8 cellular contexts compared by ENCODE assay signal in genomic region chr1:71049951-71050598, GRCh38. TPM values are rescaled to one million over a fixed set of nuclear protein-coding genes. Genes with fewer than 3 reads are reported as not detected.
DNase-seq lines count a peak whose midpoint lies in the region; ATAC-seq, FAIRE-seq and TF ChIP-seq lines count a peak whose summit lies in the region.

No MANE protein-coding gene starts in this region.

- H3K4me1 Mint-ChIP-seq in stimulated activated effector memory CD8-positive, alpha-beta T cell treated with anti-CD3 and anti-CD28 coated beads, Interleukin-12 subunit alpha, Interleukin-12 subunit beta, amount 100 ng/mL, for 72 hours, result peaks cover 13% of the 10 kb centered on the region

- 0% methylated on average over 1 of the region's 1 CpG for WGBS in K562 (ENCODE audit: insufficient coverage, low coverage, missing lambda C conversion rate)

- H3K4me3 ChIP-seq in HL-60 (replicated peaks; ENCODE audit: insufficient read depth, low read length), result no peak overlapping the region
- no peak overlapping the region for H3K4me3 ChIP-seq in K562

- no peaks in the 10 kb centered on the region for H3K9me3 ChIP-seq in K562 (replicated peaks; ENCODE audit: control insufficient read depth, insufficient read depth, low read depth, low read length)

- no peak overlapping the region for H2AFZ ChIP-seq in K562 (ENCODE audit: low read depth, low read length)

- ATAC-seq in GM21447 (IDR thresholded peaks at IDR 0.05; ENCODE audit: unreplicated experiment) (peak; percentile 55), K562 (no peak)
- ATAC-seq in stimulated activated effector memory CD8-positive, alpha-beta T cell treated with anti-CD3 and anti-CD28 coated beads, Interleukin-12 subunit alpha, Interleukin-12 subunit beta, amount 100 ng/mL, for 72 hours, result peak; percentile 58

- in situ Hi-C loops in K562 (cut with MboI), result loop anchor here (5.0 kb wide), 2 partner anchors 368 to 523 kb away; no protein-coding TSS in a partner anchor

- H3K27me3 ChIP-seq in HL-60 (ENCODE audit: insufficient read depth, poor library complexity, severe bottlenecking) (peaks cover 28% of the 10 kb centered on the region), K562 (ENCODE audit: control insufficient read depth in 2 of 2, insufficient read depth in 2 of 2, low read length in 2 of 2) (no peaks in the 10 kb centered on the region; a peak in 1 of 5 replicates)

- no peak for TF ChIP-seq EP300 in K562 (IDR thresholded peaks at IDR 0.05; ENCODE audit: low read length)

- TF ChIP-seq CTCF in HL-60 (IDR thresholded peaks at IDR 0.05; ENCODE audit: insufficient read depth, low read length) (peak; percentile 71), K562 (IDR thresholded peaks at IDR 0.05 in 2 of 3, conservative IDR thresholded peaks at IDR 0.05 in 1 of 3; ENCODE audit: insufficient read depth in 2 of 3, low read depth in 1 of 3, low read length in 3 of 3) (peak; percentile 59 to 89 (median 70); a peak in 5 of 6 replicates)

- CTCF ChIA-PET in K562 (lab: Yijun Ruan, JAX; ENCODE audit: low intra/inter-chr PET ratio), result interaction anchor here (0.9 to 1.6 kb wide), 5 partner anchors 80 to 521 kb away, joined by 3 to 10 read pairs (median 5); no protein-coding TSS in a partner anchor

- no peaks in the 10 kb centered on the region for H3K36me3 ChIP-seq in K562 (ENCODE audit: control insufficient read depth, insufficient read depth, low read length)

- no peaks in the 10 kb centered on the region for H3K9me3 Mint-ChIP-seq in stimulated activated effector memory CD8-positive, alpha-beta T cell treated with anti-CD3 and anti-CD28 coated beads, Interleukin-12 subunit alpha, Interleukin-12 subunit beta, amount 100 ng/mL, for 72 hours

- POLR2A ChIA-PET in K562 (lab: Yijun Ruan, JAX), result no interaction called here

- peak; percentile 95 to 97 for TF ChIP-seq RAD21 in K562 (CRISPR knock-in tag; conservative IDR thresholded peaks at IDR 0.05 in 1 of 2, IDR thresholded peaks at IDR 0.05 in 1 of 2)

- H3K36me3 Mint-ChIP-seq in stimulated activated effector memory CD8-positive, alpha-beta T cell treated with anti-CD3 and anti-CD28 coated beads, Interleukin-12 subunit alpha, Interleukin-12 subunit beta, amount 100 ng/mL, for 72 hours, result no peaks in the 10 kb centered on the region

- BruUV-seq in K562 (replicated peaks; lab: Mats Ljungman, UMichigan), result no TSS peak

- FAIRE-seq in K562 (lab: Jason Lieb, UNC), result peak; percentile 91

- no peak overlapping the region for H3K9ac ChIP-seq in K562 (ENCODE audit: insufficient read depth in 1 of 2, low read depth in 2 of 2, low read length in 2 of 2)

- no peak overlapping the region for H3K27ac ChIP-seq in HL-60 (replicated peaks)
- H3K27ac ChIP-seq in K562 (ENCODE audit: extremely low read depth, low read depth, low read length), result no peak overlapping the region

- peaks cover 22% of the 10 kb centered on the region for H3K79me2 ChIP-seq in K562 (ENCODE audit: control insufficient read depth, insufficient read depth, low read length)

- no peaks in the 10 kb centered on the region for H3K9me1 ChIP-seq in K562 (ENCODE audit: control insufficient read depth, insufficient read depth, low read length)

- peak; percentile 72 for DNase-seq in ELR (ENCODE audit: low read depth)
- DNase-seq in HL-60 (ENCODE audit: low read depth in 1 of 2, low spot score in 1 of 2), result peak; percentile 28 to 44
- DNase-seq in NCI-H69 (lab: John Stamatoyannopoulos, UW), result peak; percentile 76
- DNase-seq in K562 (ENCODE audit: extremely low read depth in 1 of 4, low spot score in 3 of 4), result peak; percentile 43 to 82 (median 58)
- DNase-seq in iPS-NIHi11 (ENCODE audit: low spot score), result peak; percentile 58
- DNase-seq in stimulated activated effector memory CD8-positive, alpha-beta T cell treated with anti-CD3 and anti-CD28 coated beads, Interleukin-12 subunit alpha, Interleukin-12 subunit beta, amount 100 ng/mL, for 72 hours (ENCODE audit: low spot score in 2 of 2), result no peak
- DNase-seq in posterior cingulate gyrus, result no peak

- no peak overlapping the region for H3K27ac Mint-ChIP-seq in stimulated activated effector memory CD8-positive, alpha-beta T cell treated with anti-CD3 and anti-CD28 coated beads, Interleukin-12 subunit alpha, Interleukin-12 subunit beta, amount 100 ng/mL, for 72 hours

- intact Hi-C loops in K562 (cut with micrococcal nuclease), result loop anchor here (1.0 to 10.0 kb wide), 7 partner anchors 80 to 918 kb away; no protein-coding TSS in a partner anchor
- intact Hi-C loops in posterior cingulate gyrus (cut with DNase I), result loop anchor here (2.0 kb wide), 2 partner anchors 365 to 521 kb away; no protein-coding TSS in a partner anchor

- TF ChIP-seq POLR2A in K562 (conservative IDR thresholded peaks at IDR 0.05), result no peak

- peaks cover 4 to 23% of the 10 kb centered on the region in 2 experiments; a peak in 4 of 5 replicates for H3K4me1 ChIP-seq in K562 (replicated peaks in 1 of 2; ENCODE audit: control insufficient read depth in 2 of 2, insufficient read depth in 2 of 2, low read length in 2 of 2)

- no peak overlapping the region for H3K4me3 Mint-ChIP-seq in stimulated activated effector memory CD8-positive, alpha-beta T cell treated with anti-CD3 and anti-CD28 coated beads, Interleukin-12 subunit alpha, Interleukin-12 subunit beta, amount 100 ng/mL, for 72 hours

- no peak overlapping the region for H3K4me2 ChIP-seq in K562 (ENCODE audit: insufficient read depth, low read length)

- H4K20me1 ChIP-seq in K562 (replicated peaks; ENCODE audit: control insufficient read depth, insufficient read depth, low read length), result no peaks in the 10 kb centered on the region

TF ChIP-seq in K562, 482 proteins besides CTCF, POLR2A, EP300 and RAD21 (continues in another document):
- TF ChIP-seq GATAD2A (IDR thresholded peaks at IDR 0.05), result 0 out of 2 replicates have a peak, but pooled peaks have one; percentile 66
- TF ChIP-seq CC2D1A (IDR thresholded peaks at IDR 0.05), result 0 out of 2 replicates have a peak, but pooled peaks have one; percentile 41
- TF ChIP-seq RBM39 (optimal IDR thresholded peaks at IDR 0.05; ENCODE audit: low read depth, low read length), result no peak
- 0 out of 2 replicates have a peak, but pooled peaks have one; percentile 58 for TF ChIP-seq HMBOX1 (IDR thresholded peaks at IDR 0.05)
- TF ChIP-seq ARID2 (IDR thresholded peaks at IDR 0.05), result 0 out of 2 replicates have a peak, but pooled peaks have one; percentile 26
- 0 out of 2 replicates have a peak, but pooled peaks have one; percentile 49 for TF ChIP-seq SMC3 (conservative IDR thresholded peaks at IDR 0.05; ENCODE audit: insufficient read depth, low read depth, low read length)

RNA-seq across cellular contexts. Expression of gene PTGER3, which starts 2.5 kb away (rescaled TPM):
- 14.8 and 15.1 TPM in 2 replicates for total RNA-seq in K562 (2011; cell fraction: chromatin; rRNA removed; ENCODE audit: low replicate concordance)
- 13.7 and 16.2 TPM in 2 replicates for total RNA-seq in K562 (2011; cell fraction: nucleolus; rRNA removed)
- total RNA-seq in K562 (2011; cell fraction: nucleoplasm; rRNA removed), result 13.1 and 24.9 TPM in 2 replicates
- total RNA-seq in K562 (2014; rRNA removed) (14.2 and 26.2 TPM in 2 replicates), K562 (2014; rRNA removed; fragmentation: Illumina TruSeq; extraction: Trizol) (19.0 and 19.2 TPM in 2 replicates), K562 (2015; rRNA removed; fragmentation: Illumina TruSeq; extraction: Trizol) (18.4 and 20.0 TPM in 2 replicates), K562 (2021) (28.5 and 33.3 TPM in 2 replicates)
- polyA plus RNA-seq in K562 (2011; rRNA removed) (3.2 and 4.5 TPM in 2 replicates), K562 (2014; fragmentation: Illumina TruSeq; extraction: Trizol) (11.6 and 14.6 TPM in 2 replicates), K562 (2014; fragmentation: Nextera tagmentation; extraction: Ambion mirVana) (1 to 10 TPM; 3.8 to 5.1 TPM), K562 (2014; rRNA removed) (9.7 and 17.7 TPM in 2 replicates)
- polyA plus RNA-seq in K562 (2011; cell fraction: cytosol; rRNA removed), result 3.3 and 10.5 TPM in 2 replicates
- polyA plus RNA-seq in K562 (2011; cell fraction: nucleus; rRNA removed), result 4.9 and 8.3 TPM in 2 replicates
- polyA plus RNA-seq in K562 (2012), result 15.2 and 16.0 TPM in 2 replicates
- 5.3 and 6.0 TPM in 2 replicates for polyA minus RNA-seq in K562 (2011; rRNA and poly(A)+ RNA removed)
- polyA minus RNA-seq in K562 (2011; cell fraction: cytosol; rRNA and poly(A)+ RNA removed), result 5.9 and 7.3 TPM in 2 replicates
- polyA minus RNA-seq in K562 (2011; cell fraction: nucleus; rRNA and poly(A)+ RNA removed), result 8.1 and 9.1 TPM in 2 replicates

RNA-seq across cellular contexts. Expression of gene ZRANB2, which starts 30.8 kb away (rescaled TPM):
- 82.9 and 341 TPM in 2 replicates for total RNA-seq in K562 (2011; cell fraction: chromatin; rRNA removed; ENCODE audit: low replicate concordance)
- total RNA-seq in K562 (2011; cell fraction: nucleolus; rRNA removed), result 32.4 and 47.8 TPM in 2 replicates
- total RNA-seq in K562 (2011; cell fraction: nucleoplasm; rRNA removed), result 107 and 212 TPM in 2 replicates
- total RNA-seq in K562 (2014; rRNA removed) (80.8 and 86.5 TPM in 2 replicates), K562 (2014; rRNA removed; fragmentation: Illumina TruSeq; extraction: Trizol) (86.0 and 108 TPM in 2 replicates), K562 (2015; rRNA removed; fragmentation: Illumina TruSeq; extraction: Trizol) (75.5 and 88.3 TPM in 2 replicates), K562 (2021) (129 and 134 TPM in 2 replicates)
- polyA plus RNA-seq in K562 (2011; rRNA removed) (230 and 264 TPM in 2 replicates), K562 (2014; fragmentation: Illumina TruSeq; extraction: Trizol) (207 and 240 TPM in 2 replicates), K562 (2014; fragmentation: Nextera tagmentation; extraction: Ambion mirVana) (100 to 1,000 TPM; 194 to 244 TPM), K562 (2014; rRNA removed) (157 TPM in 2 replicates)
- polyA plus RNA-seq in K562 (2011; cell fraction: cytosol; rRNA removed), result 17.5 and 48.4 TPM in 2 replicates
- polyA plus RNA-seq in K562 (2011; cell fraction: nucleus; rRNA removed), result 309 and 554 TPM in 2 replicates
- 109 and 124 TPM in 2 replicates for polyA plus RNA-seq in K562 (2012)
- polyA minus RNA-seq in K562 (2011; rRNA and poly(A)+ RNA removed), result 108 and 129 TPM in 2 replicates
- polyA minus RNA-seq in K562 (2011; cell fraction: cytosol; rRNA and poly(A)+ RNA removed), result 28.0 and 33.2 TPM in 2 replicates
- polyA minus RNA-seq in K562 (2011; cell fraction: nucleus; rRNA and poly(A)+ RNA removed), result 82.8 and 171 TPM in 2 replicates

Comparison
In these comparisons a context has a peak if more than half of its experiments do, and no peak if none do; other contexts are left out.
1. DNase-seq: peak in ELR (single experiment), HL-60 (2 of 2), NCI-H69 (single experiment), K562 (4 of 4) and iPS-NIHi11 (single experiment); none in stimulated activated effector memory CD8-positive, alpha-beta T cell treated with anti-CD3 and anti-CD28 coated beads, Interleukin-12 subunit alpha, Interleukin-12 subunit beta, amount 100 ng/mL, for 72 hours (0 of 2) and posterior cingulate gyrus (0 of 10).